ENCODE assay signal across 7 cellular contexts in genomic region chr22:41106969-41107325, GRCh38. TPM values are rescaled to one million over a fixed set of nuclear protein-coding genes. Genes with fewer than 3 reads are reported as not detected.
DNase-seq lines count a peak whose midpoint lies in the region; ATAC-seq and TF ChIP-seq lines count a peak whose summit lies in the region.
"Not testable (repeated sequence)": the region's sequence is repeated elsewhere in the genome, so short reads cannot be mapped to it uniquely, and the experiment has no call there.

No MANE protein-coding gene starts in this region.

- H3K27me3 ChIP-seq in CD8-positive, alpha-beta T cell (ENCODE audit: insufficient read depth, low read length); gastroesophageal sphincter; neutrophil: not testable (repeated sequence)

- H3K9me3 ChIP-seq in CD8-positive, alpha-beta T cell (ENCODE audit: low read length); gastroesophageal sphincter; mesodermal cell (ENCODE audit: control insufficient read depth, low read length); neutrophil: not testable (repeated sequence)

- H3K36me3 ChIP-seq in CD8-positive, alpha-beta T cell (ENCODE audit: insufficient read depth, low read length) = not testable (repeated sequence)
- H3K36me3 ChIP-seq in gastroesophageal sphincter (peaks cover 0 to 15% of the 10 kb centered on the region in 2 donors), mesodermal cell (ENCODE audit: control insufficient read depth, insufficient read depth, low read length) (peaks cover 66% of the 10 kb centered on the region), neutrophil (peaks cover 26% of the 10 kb centered on the region)

- not testable (repeated sequence) for H3K9me3 Mint-ChIP-seq in CD8-positive, alpha-beta T cell; WTC11; activated naive CD8-positive, alpha-beta T cell (ENCODE audit: low read depth); stimulated activated effector memory CD8-positive, alpha-beta T cell treated with anti-CD3 and anti-CD28 coated beads, Interleukin-12 subunit alpha, Interleukin-12 subunit beta, amount 100 ng/mL, for 72 hours

- CTCF ChIA-PET in CD8-positive, alpha-beta T cell (lab: Charles Lee) = interaction anchor here (1.5 kb wide), 1 partner anchor 184 kb away, joined by 4 read pairs; no protein-coding TSS in a partner anchor
- CTCF ChIA-PET in WTC11 (lab: Charles Lee) = not testable (repeated sequence)

- ATAC-seq in CD8-positive, alpha-beta T cell; WTC11; gastroesophageal sphincter; stimulated activated effector memory CD8-positive, alpha-beta T cell treated with anti-CD3 and anti-CD28 coated beads, Interleukin-12 subunit alpha, Interleukin-12 subunit beta, amount 100 ng/mL, for 72 hours: not testable (repeated sequence)

- intact Hi-C loops in CD8-positive, alpha-beta T cell (cut with DNase I, micrococcal nuclease) = not testable (repeated sequence)

- POLR2A ChIA-PET in CD8-positive, alpha-beta T cell (lab: Charles Lee); WTC11 (lab: Charles Lee): not testable (repeated sequence)

- H3K27me3 Mint-ChIP-seq in CD8-positive, alpha-beta T cell (ENCODE audit: low read depth); WTC11 (ENCODE audit: low read depth); activated naive CD8-positive, alpha-beta T cell: not testable (repeated sequence)

- peaks cover 34% of the 10 kb centered on the region for H3K4me1 ChIP-seq in CD8-positive, alpha-beta T cell (ENCODE audit: insufficient read depth, low read length)
- H3K4me1 ChIP-seq in gastroesophageal sphincter (peaks cover 3 to 84% (median 15%) of the 10 kb centered on the region in 3 donors), neutrophil (ENCODE audit: control insufficient read depth in 1 of 2, insufficient read depth in 1 of 2, low read depth in 1 of 2, low read length in 1 of 2) (peaks cover 14 to 25% of the 10 kb centered on the region in 2 experiments)
- not testable (repeated sequence) for H3K4me1 ChIP-seq in mesodermal cell (ENCODE audit: control insufficient read depth, insufficient read depth, low read length, poor library complexity, severe bottlenecking)

- DNase-seq in CD8-positive, alpha-beta T cell; WTC11 (ENCODE audit: low spot score); stimulated activated effector memory CD8-positive, alpha-beta T cell treated with anti-CD3 and anti-CD28 coated beads, Interleukin-12 subunit alpha, Interleukin-12 subunit beta, amount 100 ng/mL, for 72 hours (ENCODE audit: low spot score in 2 of 2): not testable (repeated sequence)

- H3K4me1 Mint-ChIP-seq in CD8-positive, alpha-beta T cell (ENCODE audit: low read depth) = peaks cover 61% of the 10 kb centered on the region
- peaks cover 19% of the 10 kb centered on the region for H3K4me1 Mint-ChIP-seq in WTC11
- H3K4me1 Mint-ChIP-seq in activated naive CD8-positive, alpha-beta T cell (ENCODE audit: low read depth) = peaks cover 60% of the 10 kb centered on the region
- peaks cover 33% of the 10 kb centered on the region for H3K4me1 Mint-ChIP-seq in stimulated activated effector memory CD8-positive, alpha-beta T cell treated with anti-CD3 and anti-CD28 coated beads, Interleukin-12 subunit alpha, Interleukin-12 subunit beta, amount 100 ng/mL, for 72 hours

- TF ChIP-seq EP300 in gastroesophageal sphincter (IDR thresholded peaks at IDR 0.05) = not testable (repeated sequence)

- not testable (repeated sequence) for H3K4me3 Mint-ChIP-seq in CD8-positive, alpha-beta T cell; WTC11; activated naive CD8-positive, alpha-beta T cell
- H3K4me3 Mint-ChIP-seq in stimulated activated effector memory CD8-positive, alpha-beta T cell treated with anti-CD3 and anti-CD28 coated beads, Interleukin-12 subunit alpha, Interleukin-12 subunit beta, amount 100 ng/mL, for 72 hours = peak overlapping the region; percentile 9

- WGBS in gastroesophageal sphincter (ENCODE audit: low coverage in 1 of 2), 2 donors = 70% methylated on average over 1 of the region's 9 CpGs; no CpG with 5 or more reads in 1 of the 2 donors
- WGBS in mesodermal cell (ENCODE audit: insufficient coverage in 2 of 2), 2 experiments = 96 to 97% methylated on average over 9 of the region's 9 CpGs

- H3K36me3 Mint-ChIP-seq in CD8-positive, alpha-beta T cell = peaks cover 39% of the 10 kb centered on the region
- H3K36me3 Mint-ChIP-seq in WTC11 = peaks cover 24% of the 10 kb centered on the region
- H3K36me3 Mint-ChIP-seq in activated naive CD8-positive, alpha-beta T cell = not testable (repeated sequence)
- peaks cover 64% of the 10 kb centered on the region for H3K36me3 Mint-ChIP-seq in stimulated activated effector memory CD8-positive, alpha-beta T cell treated with anti-CD3 and anti-CD28 coated beads, Interleukin-12 subunit alpha, Interleukin-12 subunit beta, amount 100 ng/mL, for 72 hours

- not testable (repeated sequence) for H3K4me3 ChIP-seq in CD8-positive, alpha-beta T cell (ENCODE audit: low read depth, low read length); gastroesophageal sphincter; mesodermal cell (ENCODE audit: extremely low read depth, insufficient read depth, low read length, poor library complexity, severe bottlenecking); neutrophil (ENCODE audit: low read depth in 1 of 2, low read length in 1 of 2)

- H3K27ac ChIP-seq in CD8-positive, alpha-beta T cell (ENCODE audit: low read depth, low read length) = not testable (repeated sequence)
- H3K27ac ChIP-seq in gastroesophageal sphincter (peak overlapping the region in 3 of 4 donors; percentile 26 to 54 (median 35)), mesodermal cell (ENCODE audit: low read depth, low read length, severe bottlenecking) (peak overlapping the region; percentile 16), neutrophil (peak overlapping the region; percentile 62)

- not testable (repeated sequence) for TF ChIP-seq POLR2A in gastroesophageal sphincter (IDR thresholded peaks at IDR 0.05)

- TF ChIP-seq CTCF in CD8-positive, alpha-beta T cell (IDR thresholded peaks at IDR 0.05); WTC11 (IDR thresholded peaks at IDR 0.05); gastroesophageal sphincter (IDR thresholded peaks at IDR 0.05); neutrophil (IDR thresholded peaks at IDR 0.05): not testable (repeated sequence)

- H3K27ac Mint-ChIP-seq in CD8-positive, alpha-beta T cell = peak overlapping the region; percentile 6
- 0 out of 2 replicates have a peak overlapping the region, but pooled peaks have one; percentile 45 for H3K27ac Mint-ChIP-seq in WTC11
- peak overlapping the region; percentile 34 for H3K27ac Mint-ChIP-seq in activated naive CD8-positive, alpha-beta T cell
- peak overlapping the region; percentile 39 for H3K27ac Mint-ChIP-seq in stimulated activated effector memory CD8-positive, alpha-beta T cell treated with anti-CD3 and anti-CD28 coated beads, Interleukin-12 subunit alpha, Interleukin-12 subunit beta, amount 100 ng/mL, for 72 hours

RNA-seq across cellular contexts. Expression of gene EP300, which starts 14.6 kb away (rescaled TPM):
- total RNA-seq in CD8-positive, alpha-beta T cell = 100 to 1,000 TPM; 157 to 158 TPM
- total RNA-seq in WTC11 (2021) = 95.6 to 97.1 TPM (median 95.8 TPM) in 3 replicates
- total RNA-seq in gastroesophageal sphincter = 100 to 1,000 TPM in 1 of 4 donors, 10 to 100 TPM in 3; 57.8 to 107 (median 79.2) TPM
- 41.2 TPM for polyA plus RNA-seq in mesodermal cell (2013, experiment 1 of 2)
- 36.2 TPM for polyA plus RNA-seq in mesodermal cell (2013, experiment 2 of 2)
